18 cellular contexts compared by ENCODE assay signal in the genomic region with DNA sequence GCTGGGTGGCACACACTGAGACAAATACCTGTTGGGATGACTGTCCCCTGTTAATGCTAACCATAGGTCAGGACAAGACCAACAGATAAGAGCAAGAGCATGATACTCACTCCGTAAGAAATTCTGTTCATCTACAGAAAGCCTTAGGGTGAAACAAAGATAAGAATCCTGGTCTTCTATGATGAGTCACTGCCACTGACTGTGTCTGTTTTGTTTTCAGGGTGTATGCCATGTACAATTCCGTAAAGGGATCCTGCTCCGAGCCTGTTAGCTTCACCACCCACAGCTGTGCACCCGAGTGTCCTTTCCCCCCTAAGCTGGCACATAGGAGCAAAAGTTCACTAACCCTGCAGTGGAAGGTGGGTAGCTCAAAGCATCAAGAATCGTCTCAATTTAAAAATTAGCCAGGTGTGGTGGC.
DNase-seq lines count a peak whose midpoint lies in the region; ATAC-seq and TF ChIP-seq lines count a peak whose summit lies in the region.
"Had no signal": no experiment of that assay in that cellular context is flagged by ENCODE, and none has a peak within 500 bp of the region (broad histone marks: within the 10 kb centered on the region; RNA-seq: fewer than 3 reads in every experiment).

No MANE protein-coding gene starts in this region.

- H2AFZ ChIP-seq in ACC112 (ENCODE audit: low read length, unreplicated experiment): no peak overlapping the region

- H3K4me3 Mint-ChIP-seq in chondrocyte (ENCODE audit: unreplicated experiment) (no peak overlapping the region), mesothelial cell of epicardium (no peak overlapping the region)
- H3K4me3 Mint-ChIP-seq: activated T-helper 1 cell treated with anti-CD3 and anti-CD28 coated beads, Interleukin-12 subunit alpha, Interleukin-12 subunit beta, Interleukin-2, Interleukin-4 antibody, amounts not matched to agents 30 ng/mL and 10 ng/mL and 1 ng/mL, durations not matched to agents 14 hours and 24 hours and 36 hours had no signal

- peak overlapping the region; percentile 74 for H3K27ac ChIP-seq in ACC112 (ENCODE audit: low read depth, low read length)
- H3K27ac ChIP-seq: left lung, RWPE1 had no signal

- H3K27ac Mint-ChIP-seq in chondrocyte (ENCODE audit: unreplicated experiment): peak overlapping the region; percentile 73
- peak overlapping the region; percentile 26 for H3K27ac Mint-ChIP-seq in mesothelial cell of epicardium
- H3K27ac Mint-ChIP-seq: activated T-helper 1 cell treated with anti-CD3 and anti-CD28 coated beads, Interleukin-12 subunit alpha, Interleukin-12 subunit beta, Interleukin-2, Interleukin-4 antibody, amounts not matched to agents 30 ng/mL and 10 ng/mL and 1 ng/mL, durations not matched to agents 14 hours and 24 hours and 36 hours had no signal

- DNase-seq in LoVo (ENCODE audit: low spot score): peak; percentile 36
- no peak for DNase-seq in chondrocyte (ENCODE audit: low spot score)
- no peak for DNase-seq in mesothelial cell of epicardium (ENCODE audit: low spot score in 2 of 2, unreplicated experiment in 2 of 2)
- no peak for DNase-seq in DMS79 (lab: John Stamatoyannopoulos, UW)
- DNase-seq in NOMO-1 treated with DMSO at 0.1 percent for 48 hours (lab: John Stamatoyannopoulos, UW; ENCODE audit: unreplicated experiment): no peak
- DNase-seq in activated CD4-positive, alpha-beta T cell treated with anti-CD3 and anti-CD28 coated beads for 4 hours: no peak
- DNase-seq: aorta; heart right ventricle; KBM-7; left lung; NCI-H187 treated with DMSO at 0.1 percent for 48 hours; NCI-H748 treated with DMSO at 0.1 percent for 48 hours; nucleus accumbens; stimulated activated CD4-positive, alpha-beta T cell treated with anti-CD3 and anti-CD28 coated beads, Interleukin-15, amount 100 ng/mL, for 24 hours had no signal

- peaks cover 53% of the 10 kb centered on the region for H3K36me3 ChIP-seq in ACC112 (ENCODE audit: insufficient read depth, low read length)

- H3K9me3 Mint-ChIP-seq in chondrocyte (ENCODE audit: low read depth) (no peaks in the 10 kb centered on the region), mesothelial cell of epicardium (no peaks in the 10 kb centered on the region)
- H3K9me3 Mint-ChIP-seq: activated T-helper 1 cell treated with anti-CD3 and anti-CD28 coated beads, Interleukin-12 subunit alpha, Interleukin-12 subunit beta, Interleukin-2, Interleukin-4 antibody, amounts not matched to agents 30 ng/mL and 10 ng/mL and 1 ng/mL, durations not matched to agents 14 hours and 24 hours and 36 hours had no signal

- peaks cover 39% of the 10 kb centered on the region for H3K4me1 ChIP-seq in ACC112 (ENCODE audit: control insufficient read depth, insufficient read depth, low read length, unreplicated experiment)

- H3K27me3 Mint-ChIP-seq in chondrocyte (ENCODE audit: low read depth): no peaks in the 10 kb centered on the region
- H3K27me3 Mint-ChIP-seq in mesothelial cell of epicardium (ENCODE audit: low read depth): no peaks in the 10 kb centered on the region

- peaks cover 45% of the 10 kb centered on the region for H3K36me3 Mint-ChIP-seq in chondrocyte (ENCODE audit: low read depth)
- peaks cover 60% of the 10 kb centered on the region for H3K36me3 Mint-ChIP-seq in mesothelial cell of epicardium

- H3K4me1 Mint-ChIP-seq in chondrocyte (ENCODE audit: low read depth): peaks cover 53% of the 10 kb centered on the region
- H3K4me1 Mint-ChIP-seq in mesothelial cell of epicardium: peaks cover 5% of the 10 kb centered on the region

- H3K27me3 ChIP-seq in ACC112 (ENCODE audit: insufficient read depth, low read length): no peaks in the 10 kb centered on the region
- H3K27me3 ChIP-seq: heart right ventricle, left lung had no signal

- ATAC-seq in GM18868 (IDR thresholded peaks at IDR 0.05; ENCODE audit: unreplicated experiment): no peak
- ATAC-seq: left lung had no signal

- H3K79me2 ChIP-seq in ACC112 (ENCODE audit: control insufficient read depth, insufficient read depth, low read length, unreplicated experiment): peaks cover 18% of the 10 kb centered on the region

- H3K4me3 ChIP-seq in ACC112 (ENCODE audit: low read depth, low read length): peak overlapping the region; percentile 38; the same call in 1 of the 2 replicates
- H3K4me3 ChIP-seq: heart right ventricle, left lung had no signal

- TF ChIP-seq CTCF in chondrocyte (IDR thresholded peaks at IDR 0.05) (no peak), mesothelial cell of epicardium (IDR thresholded peaks at IDR 0.05; ENCODE audit: unreplicated experiment) (no peak)
